In the genomic region with DNA sequence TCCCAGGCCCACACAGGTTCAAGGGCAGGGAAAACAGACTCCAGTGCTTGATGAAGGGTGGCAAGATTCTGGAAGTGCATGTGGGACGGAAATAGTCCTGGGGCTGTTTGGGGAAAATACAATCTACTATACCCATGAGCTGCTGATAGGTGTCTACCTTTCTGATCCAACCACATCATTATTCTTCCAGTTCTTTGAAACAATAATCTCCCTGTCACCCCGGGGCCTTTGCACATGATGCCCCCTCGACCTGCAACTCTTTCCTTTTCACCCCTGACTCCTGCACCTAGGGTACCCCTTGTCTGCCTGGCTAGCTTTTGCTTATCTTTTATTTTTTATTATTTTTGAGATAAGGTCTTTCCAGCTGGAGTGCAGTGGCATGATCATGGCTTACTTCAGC, we compare ENCODE assay signal across 2 cellular contexts.
TF ChIP-seq lines count a peak whose summit lies in the region.

No MANE protein-coding gene starts in this region.

TF ChIP-seq in HepG2, 621 proteins besides CTCF, POLR2A, EP300 and RAD21:
- TF ChIP-seq EED (CRISPR knock-in tag; IDR thresholded peaks at IDR 0.05), result no peak
- TF ChIP-seq MAZ (IDR thresholded peaks at IDR 0.05; ENCODE audit: borderline replicate concordance, low read depth, low read length), result no peak
- TF ChIP-seq MAZ (CRISPR knock-in tag; IDR thresholded peaks at IDR 0.05; ENCODE audit: low read depth), result no peak
- no peak for TF ChIP-seq SP140L (CRISPR knock-in tag; IDR thresholded peaks at IDR 0.05; ENCODE audit: borderline replicate concordance)
- TF ChIP-seq, protein P1, sequence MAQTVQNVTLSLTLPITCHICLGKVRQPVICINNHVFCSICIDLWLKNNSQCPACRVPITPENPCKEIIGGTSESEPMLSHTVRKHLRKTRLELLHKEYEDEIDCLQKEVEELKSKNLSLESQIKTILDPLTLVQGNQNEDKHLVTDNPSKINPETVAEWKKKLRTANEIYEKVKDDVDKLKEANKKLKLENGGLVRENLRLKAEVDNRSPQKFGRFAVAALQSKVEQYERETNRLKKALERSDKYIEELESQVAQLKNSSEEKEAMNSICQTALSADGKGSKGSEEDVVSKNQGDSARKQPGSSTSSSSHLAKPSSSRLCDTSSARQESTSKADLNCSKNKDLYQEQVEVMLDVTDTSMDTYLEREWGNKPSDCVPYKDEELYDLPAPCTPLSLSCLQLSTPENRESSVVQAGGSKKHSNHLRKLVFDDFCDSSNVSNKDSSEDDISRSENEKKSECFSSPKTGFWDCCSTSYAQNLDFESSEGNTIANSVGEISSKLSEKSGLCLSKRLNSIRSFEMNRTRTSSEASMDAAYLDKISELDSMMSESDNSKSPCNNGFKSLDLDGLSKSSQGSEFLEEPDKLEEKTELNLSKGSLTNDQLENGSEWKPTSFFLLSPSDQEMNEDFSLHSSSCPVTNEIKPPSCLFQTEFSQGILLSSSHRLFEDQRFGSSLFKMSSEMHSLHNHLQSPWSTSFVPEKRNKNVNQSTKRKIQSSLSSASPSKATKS (CRISPR knock-in tag; IDR thresholded peaks at IDR 0.05), result no peak
- TF ChIP-seq, protein P2, sequence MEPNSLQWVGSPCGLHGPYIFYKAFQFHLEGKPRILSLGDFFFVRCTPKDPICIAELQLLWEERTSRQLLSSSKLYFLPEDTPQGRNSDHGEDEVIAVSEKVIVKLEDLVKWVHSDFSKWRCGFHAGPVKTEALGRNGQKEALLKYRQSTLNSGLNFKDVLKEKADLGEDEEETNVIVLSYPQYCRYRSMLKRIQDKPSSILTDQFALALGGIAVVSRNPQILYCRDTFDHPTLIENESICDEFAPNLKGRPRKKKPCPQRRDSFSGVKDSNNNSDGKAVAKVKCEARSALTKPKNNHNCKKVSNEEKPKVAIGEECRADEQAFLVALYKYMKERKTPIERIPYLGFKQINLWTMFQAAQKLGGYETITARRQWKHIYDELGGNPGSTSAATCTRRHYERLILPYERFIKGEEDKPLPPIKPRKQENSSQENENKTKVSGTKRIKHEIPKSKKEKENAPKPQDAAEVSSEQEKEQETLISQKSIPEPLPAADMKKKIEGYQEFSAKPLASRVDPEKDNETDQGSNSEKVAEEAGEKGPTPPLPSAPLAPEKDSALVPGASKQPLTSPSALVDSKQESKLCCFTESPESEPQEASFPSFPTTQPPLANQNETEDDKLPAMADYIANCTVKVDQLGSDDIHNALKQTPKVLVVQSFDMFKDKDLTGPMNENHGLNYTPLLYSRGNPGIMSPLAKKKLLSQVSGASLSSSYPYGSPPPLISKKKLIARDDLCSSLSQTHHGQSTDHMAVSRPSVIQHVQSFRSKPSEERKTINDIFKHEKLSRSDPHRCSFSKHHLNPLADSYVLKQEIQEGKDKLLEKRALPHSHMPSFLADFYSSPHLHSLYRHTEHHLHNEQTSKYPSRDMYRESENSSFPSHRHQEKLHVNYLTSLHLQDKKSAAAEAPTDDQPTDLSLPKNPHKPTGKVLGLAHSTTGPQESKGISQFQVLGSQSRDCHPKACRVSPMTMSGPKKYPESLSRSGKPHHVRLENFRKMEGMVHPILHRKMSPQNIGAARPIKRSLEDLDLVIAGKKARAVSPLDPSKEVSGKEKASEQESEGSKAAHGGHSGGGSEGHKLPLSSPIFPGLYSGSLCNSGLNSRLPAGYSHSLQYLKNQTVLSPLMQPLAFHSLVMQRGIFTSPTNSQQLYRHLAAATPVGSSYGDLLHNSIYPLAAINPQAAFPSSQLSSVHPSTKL (CRISPR knock-in tag; IDR thresholded peaks at IDR 0.05), result no peak
- TF ChIP-seq HMG20A (CRISPR knock-in tag; IDR thresholded peaks at IDR 0.05; ENCODE audit: borderline replicate concordance), result no peak
- TF ChIP-seq, protein P3, sequence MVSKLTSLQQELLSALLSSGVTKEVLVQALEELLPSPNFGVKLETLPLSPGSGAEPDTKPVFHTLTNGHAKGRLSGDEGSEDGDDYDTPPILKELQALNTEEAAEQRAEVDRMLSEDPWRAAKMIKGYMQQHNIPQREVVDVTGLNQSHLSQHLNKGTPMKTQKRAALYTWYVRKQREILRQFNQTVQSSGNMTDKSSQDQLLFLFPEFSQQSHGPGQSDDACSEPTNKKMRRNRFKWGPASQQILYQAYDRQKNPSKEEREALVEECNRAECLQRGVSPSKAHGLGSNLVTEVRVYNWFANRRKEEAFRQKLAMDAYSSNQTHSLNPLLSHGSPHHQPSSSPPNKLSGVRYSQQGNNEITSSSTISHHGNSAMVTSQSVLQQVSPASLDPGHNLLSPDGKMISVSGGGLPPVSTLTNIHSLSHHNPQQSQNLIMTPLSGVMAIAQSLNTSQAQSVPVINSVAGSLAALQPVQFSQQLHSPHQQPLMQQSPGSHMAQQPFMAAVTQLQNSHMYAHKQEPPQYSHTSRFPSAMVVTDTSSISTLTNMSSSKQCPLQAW (CRISPR knock-in tag; IDR thresholded peaks at IDR 0.05), result no peak
- TF ChIP-seq, protein P4, sequence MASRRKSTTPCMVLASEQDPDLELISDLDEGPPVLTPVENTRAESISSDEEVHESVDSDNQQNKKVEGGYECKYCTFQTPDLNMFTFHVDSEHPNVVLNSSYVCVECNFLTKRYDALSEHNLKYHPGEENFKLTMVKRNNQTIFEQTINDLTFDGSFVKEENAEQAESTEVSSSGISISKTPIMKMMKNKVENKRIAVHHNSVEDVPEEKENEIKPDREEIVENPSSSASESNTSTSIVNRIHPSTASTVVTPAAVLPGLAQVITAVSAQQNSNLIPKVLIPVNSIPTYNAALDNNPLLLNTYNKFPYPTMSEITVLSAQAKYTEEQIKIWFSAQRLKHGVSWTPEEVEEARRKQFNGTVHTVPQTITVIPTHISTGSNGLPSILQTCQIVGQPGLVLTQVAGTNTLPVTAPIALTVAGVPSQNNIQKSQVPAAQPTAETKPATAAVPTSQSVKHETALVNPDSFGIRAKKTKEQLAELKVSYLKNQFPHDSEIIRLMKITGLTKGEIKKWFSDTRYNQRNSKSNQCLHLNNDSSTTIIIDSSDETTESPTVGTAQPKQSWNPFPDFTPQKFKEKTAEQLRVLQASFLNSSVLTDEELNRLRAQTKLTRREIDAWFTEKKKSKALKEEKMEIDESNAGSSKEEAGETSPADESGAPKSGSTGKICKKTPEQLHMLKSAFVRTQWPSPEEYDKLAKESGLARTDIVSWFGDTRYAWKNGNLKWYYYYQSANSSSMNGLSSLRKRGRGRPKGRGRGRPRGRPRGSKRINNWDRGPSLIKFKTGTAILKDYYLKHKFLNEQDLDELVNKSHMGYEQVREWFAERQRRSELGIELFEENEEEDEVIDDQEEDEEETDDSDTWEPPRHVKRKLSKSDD (CRISPR knock-in tag; IDR thresholded peaks at IDR 0.05; ENCODE audit: low read depth), result no peak
- no peak for TF ChIP-seq MTF2 (CRISPR knock-in tag; IDR thresholded peaks at IDR 0.05; ENCODE audit: borderline replicate concordance)
- TF ChIP-seq SATB2 (CRISPR knock-in tag; IDR thresholded peaks at IDR 0.05), result no peak
- no peak for TF ChIP-seq ZNF558 (CRISPR knock-in tag; IDR thresholded peaks at IDR 0.05; ENCODE audit: borderline replicate concordance)
- no peak for TF ChIP-seq SCMH1 (CRISPR knock-in tag; IDR thresholded peaks at IDR 0.05; ENCODE audit: borderline replicate concordance)
- TF ChIP-seq ZNF644 (CRISPR knock-in tag; IDR thresholded peaks at IDR 0.05; ENCODE audit: low read depth), result no peak
- TF ChIP-seq DMAP1 (CRISPR knock-in tag; IDR thresholded peaks at IDR 0.05), result no peak
- TF ChIP-seq PHF5A (CRISPR knock-in tag; IDR thresholded peaks at IDR 0.05; ENCODE audit: low read depth, unreplicated experiment), result no peak
- TF ChIP-seq HCFC1 (IDR thresholded peaks at IDR 0.05; ENCODE audit: low read depth, low read length), result no peak

TF ChIP-seq in K562, 482 proteins besides CTCF, POLR2A, EP300 and RAD21:
- TF ChIP-seq HLTF (IDR thresholded peaks at IDR 0.05) (no peak), RBM25 (IDR thresholded peaks at IDR 0.05; ENCODE audit: low read depth, low read length, severe bottlenecking) (peak; percentile 88), ZNF175 (CRISPR knock-in tag; IDR thresholded peaks at IDR 0.05; ENCODE audit: low read depth) (no peak), ZNF436 (CRISPR knock-in tag; IDR thresholded peaks at IDR 0.05) (no peak)
- TF ChIP-seq, protein P5, sequence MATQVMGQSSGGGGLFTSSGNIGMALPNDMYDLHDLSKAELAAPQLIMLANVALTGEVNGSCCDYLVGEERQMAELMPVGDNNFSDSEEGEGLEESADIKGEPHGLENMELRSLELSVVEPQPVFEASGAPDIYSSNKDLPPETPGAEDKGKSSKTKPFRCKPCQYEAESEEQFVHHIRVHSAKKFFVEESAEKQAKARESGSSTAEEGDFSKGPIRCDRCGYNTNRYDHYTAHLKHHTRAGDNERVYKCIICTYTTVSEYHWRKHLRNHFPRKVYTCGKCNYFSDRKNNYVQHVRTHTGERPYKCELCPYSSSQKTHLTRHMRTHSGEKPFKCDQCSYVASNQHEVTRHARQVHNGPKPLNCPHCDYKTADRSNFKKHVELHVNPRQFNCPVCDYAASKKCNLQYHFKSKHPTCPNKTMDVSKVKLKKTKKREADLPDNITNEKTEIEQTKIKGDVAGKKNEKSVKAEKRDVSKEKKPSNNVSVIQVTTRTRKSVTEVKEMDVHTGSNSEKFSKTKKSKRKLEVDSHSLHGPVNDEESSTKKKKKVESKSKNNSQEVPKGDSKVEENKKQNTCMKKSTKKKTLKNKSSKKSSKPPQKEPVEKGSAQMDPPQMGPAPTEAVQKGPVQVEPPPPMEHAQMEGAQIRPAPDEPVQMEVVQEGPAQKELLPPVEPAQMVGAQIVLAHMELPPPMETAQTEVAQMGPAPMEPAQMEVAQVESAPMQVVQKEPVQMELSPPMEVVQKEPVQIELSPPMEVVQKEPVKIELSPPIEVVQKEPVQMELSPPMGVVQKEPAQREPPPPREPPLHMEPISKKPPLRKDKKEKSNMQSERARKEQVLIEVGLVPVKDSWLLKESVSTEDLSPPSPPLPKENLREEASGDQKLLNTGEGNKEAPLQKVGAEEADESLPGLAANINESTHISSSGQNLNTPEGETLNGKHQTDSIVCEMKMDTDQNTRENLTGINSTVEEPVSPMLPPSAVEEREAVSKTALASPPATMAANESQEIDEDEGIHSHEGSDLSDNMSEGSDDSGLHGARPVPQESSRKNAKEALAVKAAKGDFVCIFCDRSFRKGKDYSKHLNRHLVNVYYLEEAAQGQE (CRISPR knock-in tag; IDR thresholded peaks at IDR 0.05; ENCODE audit: low read depth), result no peak
